Comparison of ENCODE assay signal across 7 cellular contexts in the genomic region with DNA sequence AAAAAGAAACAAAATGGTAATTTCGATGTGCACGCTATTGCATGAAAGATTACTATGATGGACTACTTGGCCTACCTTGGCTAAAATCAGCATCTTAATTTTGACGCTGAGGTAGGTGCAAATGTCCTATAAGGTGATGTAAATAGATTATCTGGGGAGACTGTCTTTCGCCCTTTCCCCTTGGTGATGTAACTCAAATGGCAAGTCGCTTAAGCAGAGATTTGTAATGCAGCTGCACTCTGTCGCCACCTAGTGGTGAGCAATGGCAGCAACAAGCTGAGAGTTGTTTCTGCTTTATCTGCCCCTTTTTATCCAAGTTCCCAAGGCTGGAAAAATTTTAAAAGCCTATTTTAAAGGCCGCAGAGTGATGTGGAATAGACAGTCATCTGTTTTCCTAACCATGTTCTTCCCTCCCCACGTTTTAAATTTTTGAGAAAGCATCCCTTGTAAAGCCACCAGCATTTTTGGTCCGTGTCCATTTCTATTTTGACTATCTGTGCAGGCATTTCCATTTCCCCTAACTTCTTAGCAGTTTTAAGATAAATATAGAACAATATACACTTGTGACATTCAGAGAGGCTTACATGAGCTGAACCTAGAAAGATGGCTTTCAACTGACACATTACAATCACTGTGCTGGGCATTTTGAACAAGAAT.
DNase-seq lines count a peak whose midpoint lies in the region; ATAC-seq, FAIRE-seq and TF ChIP-seq lines count a peak whose summit lies in the region.

No MANE protein-coding gene starts in this region.

- no peaks in the 10 kb centered on the region for H3K79me2 ChIP-seq in HepG2 (ENCODE audit: insufficient read depth, low read length)

- no peak overlapping the region for H2AFZ ChIP-seq in HepG2 (ENCODE audit: low read length)

- H3K36me3 ChIP-seq in colonic mucosa (no peaks in the 10 kb centered on the region), HepG2 (replicated peaks in 1 of 2; ENCODE audit: control insufficient read depth in 1 of 2, insufficient read depth in 2 of 2, low read length in 2 of 2) (0 out of 5 replicates have a peak, but pooled peaks cover 0 to 4% of the 10 kb centered on the region in 2 experiments)

- H3K4me1 ChIP-seq in colonic mucosa, result no peaks in the 10 kb centered on the region
- H3K4me1 ChIP-seq in HepG2 (ENCODE audit: insufficient read depth, low read length), result peaks cover 2% of the 10 kb centered on the region; the same call in 1 of the 2 replicates

- no peak overlapping the region for H3K9ac ChIP-seq in colonic mucosa (ENCODE audit: low read depth in 2 of 2, low read length in 2 of 2)
- no peak overlapping the region for H3K9ac ChIP-seq in HepG2 (ENCODE audit: insufficient read depth, low read depth, low read length)

- H3K27ac ChIP-seq in colonic mucosa (no peak overlapping the region), HepG2 (ENCODE audit: extremely low read length, insufficient read depth, low read length) (no peak overlapping the region)

- peak; percentile 91 for FAIRE-seq in HepG2 (lab: Jason Lieb, UNC)

- intact Hi-C loops in colonic mucosa (cut with DNase I), result loop anchor here (5.0 to 10.0 kb wide), 2 partner anchors 125 to 413 kb away; a partner anchor contains a TSS
- intact Hi-C loops in HepG2 (cut with micrococcal nuclease; ENCODE audit: unreplicated experiment), result loop anchor here (1.0 kb wide), 2 partner anchors 97 to 126 kb away; a partner anchor contains a TSS

- TF ChIP-seq EP300 in HepG2 (IDR thresholded peaks at IDR 0.05; ENCODE audit: low read depth in 2 of 2, low read length in 2 of 2) (no peak), HepG2 (CRISPR knock-in tag; IDR thresholded peaks at IDR 0.05; ENCODE audit: borderline replicate concordance) (no peak)

- TF ChIP-seq CTCF in GM13977 (IDR thresholded peaks at IDR 0.05; ENCODE audit: extremely low read depth, insufficient read depth, missing control alignments) (peak; percentile 94), colonic mucosa (IDR thresholded peaks at IDR 0.05) (peak; percentile 100), HepG2 (CRISPR knock-in tag; IDR thresholded peaks at IDR 0.05) (peak; percentile 90)

- no peak overlapping the region for H3K4me3 ChIP-seq in colonic mucosa
- no peak overlapping the region for H3K4me3 ChIP-seq in HepG2 (replicated peaks in 1 of 3; ENCODE audit: insufficient read depth in 1 of 3, low read depth in 2 of 3, low read length in 3 of 3)

- 42% methylated on average over 9 of the region's 9 CpGs for WGBS in HepG2 (ENCODE audit: low lambda C conversion rate)

- H3K4me2 ChIP-seq in HepG2 (ENCODE audit: low read depth, low read length), result no peak overlapping the region

- no peaks in the 10 kb centered on the region for H3K9me3 ChIP-seq in colonic mucosa
- H3K9me3 ChIP-seq in HepG2 (ENCODE audit: low read length), result no peaks in the 10 kb centered on the region

- DNase-seq in GM13977 (ENCODE audit: low spot score) (peak; percentile 73), NCI-H345 (lab: John Stamatoyannopoulos, UW) (peak; percentile 56), colonic mucosa (peak; percentile 73), HepG2 (ENCODE audit: low spot score) (peak; percentile 68)
- peak; percentile 72 for DNase-seq in activated CD4-positive, alpha-beta T cell treated with anti-CD3 and anti-CD28 coated beads for 48 hours
- DNase-seq in stimulated activated CD4-positive, alpha-beta T cell treated with anti-CD3 and anti-CD28 coated beads, Interleukin-4, amount 100 ng/mL, for 48 hours (ENCODE audit: low read depth in 2 of 2), result peak; percentile 47 to 64

- in situ Hi-C loops in GM13977 (cut with MboI; ENCODE audit: low pct_unique_long_range_greater_than_20kb, low sequenced_read_pairs, unreplicated experiment), result no loop called here
- in situ Hi-C loops in HepG2 (cut with HindIII; ENCODE audit: extremely low pct_ligation_motif_present, low pct_unique_long_range_greater_than_20kb), result loop anchor here (10.0 kb wide), 1 partner anchor 83 kb away; no protein-coding TSS in a partner anchor

- H4K20me1 ChIP-seq in HepG2 (ENCODE audit: insufficient read depth, low read length), result no peaks in the 10 kb centered on the region

- peak; percentile 76 for ATAC-seq in HG02885 (IDR thresholded peaks at IDR 0.05; ENCODE audit: poor library complexity, unreplicated experiment)
- ATAC-seq in HepG2, result peak; percentile 67

- POLR2A ChIA-PET in HepG2 (lab: Yijun Ruan, JAX), result no interaction called here

- CTCF ChIA-PET in HepG2 (lab: Yijun Ruan, JAX; ENCODE audit: low intra/inter-chr PET ratio, low total read pairs), result interaction anchor here (1.4 to 2.2 kb wide), 2 partner anchors 98 to 126 kb away, joined by 4 to 31 read pairs; a partner anchor contains a TSS

- H3K27me3 ChIP-seq in colonic mucosa (no peaks in the 10 kb centered on the region), HepG2 (ENCODE audit: control insufficient read depth in 1 of 2, insufficient read depth in 2 of 2, low read length in 2 of 2) (no peaks in the 10 kb centered on the region)

- no peak for TF ChIP-seq POLR2A in HepG2 (IDR thresholded peaks at IDR 0.05; ENCODE audit: insufficient read depth in 1 of 2, low read depth in 2 of 2, low read length in 2 of 2)

- no TSS peak for BruUV-seq in HepG2 (replicated peaks; lab: Mats Ljungman, UMichigan)

- peak; percentile 93 for TF ChIP-seq RAD21 in HepG2 (CRISPR knock-in tag; IDR thresholded peaks at IDR 0.05)

TF ChIP-seq in HepG2, 621 proteins besides CTCF, POLR2A, EP300 and RAD21 (continues in another document):
- TF ChIP-seq, protein P1, sequence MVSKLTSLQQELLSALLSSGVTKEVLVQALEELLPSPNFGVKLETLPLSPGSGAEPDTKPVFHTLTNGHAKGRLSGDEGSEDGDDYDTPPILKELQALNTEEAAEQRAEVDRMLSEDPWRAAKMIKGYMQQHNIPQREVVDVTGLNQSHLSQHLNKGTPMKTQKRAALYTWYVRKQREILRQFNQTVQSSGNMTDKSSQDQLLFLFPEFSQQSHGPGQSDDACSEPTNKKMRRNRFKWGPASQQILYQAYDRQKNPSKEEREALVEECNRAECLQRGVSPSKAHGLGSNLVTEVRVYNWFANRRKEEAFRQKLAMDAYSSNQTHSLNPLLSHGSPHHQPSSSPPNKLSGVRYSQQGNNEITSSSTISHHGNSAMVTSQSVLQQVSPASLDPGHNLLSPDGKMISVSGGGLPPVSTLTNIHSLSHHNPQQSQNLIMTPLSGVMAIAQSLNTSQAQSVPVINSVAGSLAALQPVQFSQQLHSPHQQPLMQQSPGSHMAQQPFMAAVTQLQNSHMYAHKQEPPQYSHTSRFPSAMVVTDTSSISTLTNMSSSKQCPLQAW (CRISPR knock-in tag; IDR thresholded peaks at IDR 0.05), result peak; percentile 32; the same call in 1 of the 2 replicates
- TF ChIP-seq, protein P2, sequence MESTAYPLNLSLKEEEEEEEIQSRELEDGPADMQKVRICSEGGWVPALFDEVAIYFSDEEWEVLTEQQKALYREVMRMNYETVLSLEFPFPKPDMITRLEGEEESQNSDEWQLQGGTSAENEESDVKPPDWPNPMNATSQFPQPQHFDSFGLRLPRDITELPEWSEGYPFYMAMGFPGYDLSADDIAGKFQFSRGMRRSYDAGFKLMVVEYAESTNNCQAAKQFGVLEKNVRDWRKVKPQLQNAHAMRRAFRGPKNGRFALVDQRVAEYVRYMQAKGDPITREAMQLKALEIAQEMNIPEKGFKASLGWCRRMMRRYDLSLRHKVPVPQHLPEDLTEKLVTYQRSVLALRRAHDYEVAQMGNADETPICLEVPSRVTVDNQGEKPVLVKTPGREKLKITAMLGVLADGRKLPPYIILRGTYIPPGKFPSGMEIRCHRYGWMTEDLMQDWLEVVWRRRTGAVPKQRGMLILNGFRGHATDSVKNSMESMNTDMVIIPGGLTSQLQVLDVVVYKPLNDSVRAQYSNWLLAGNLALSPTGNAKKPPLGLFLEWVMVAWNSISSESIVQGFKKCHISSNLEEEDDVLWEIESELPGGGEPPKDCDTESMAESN (CRISPR knock-in tag; conservative IDR thresholded peaks at IDR 0.05), result 0 out of 2 replicates have a peak, but pooled peaks have one; percentile 59
- TF ChIP-seq CREB1 (IDR thresholded peaks at IDR 0.05) (no peak), CREB1 (CRISPR knock-in tag; IDR thresholded peaks at IDR 0.05) (0 out of 2 replicates have a peak, but pooled peaks have one; percentile 26), ZNF124 (CRISPR knock-in tag; IDR thresholded peaks at IDR 0.05) (peak; percentile 65; the same call in 1 of the 2 replicates), MXI1 (IDR thresholded peaks at IDR 0.05; ENCODE audit: borderline replicate concordance, low read depth, low read length) (0 out of 3 replicates have a peak, but pooled peaks have one; percentile 13), SALL1 (CRISPR knock-in tag; IDR thresholded peaks at IDR 0.05) (no peak; the same call in 1 of the 2 replicates), PTBP1 (IDR thresholded peaks at IDR 0.05; ENCODE audit: low read depth, low read length, poor library complexity, severe bottlenecking) (no peak), ZNF766 (CRISPR knock-in tag; IDR thresholded peaks at IDR 0.05; ENCODE audit: borderline replicate concordance) (no peak)
- TF ChIP-seq, protein P3, sequence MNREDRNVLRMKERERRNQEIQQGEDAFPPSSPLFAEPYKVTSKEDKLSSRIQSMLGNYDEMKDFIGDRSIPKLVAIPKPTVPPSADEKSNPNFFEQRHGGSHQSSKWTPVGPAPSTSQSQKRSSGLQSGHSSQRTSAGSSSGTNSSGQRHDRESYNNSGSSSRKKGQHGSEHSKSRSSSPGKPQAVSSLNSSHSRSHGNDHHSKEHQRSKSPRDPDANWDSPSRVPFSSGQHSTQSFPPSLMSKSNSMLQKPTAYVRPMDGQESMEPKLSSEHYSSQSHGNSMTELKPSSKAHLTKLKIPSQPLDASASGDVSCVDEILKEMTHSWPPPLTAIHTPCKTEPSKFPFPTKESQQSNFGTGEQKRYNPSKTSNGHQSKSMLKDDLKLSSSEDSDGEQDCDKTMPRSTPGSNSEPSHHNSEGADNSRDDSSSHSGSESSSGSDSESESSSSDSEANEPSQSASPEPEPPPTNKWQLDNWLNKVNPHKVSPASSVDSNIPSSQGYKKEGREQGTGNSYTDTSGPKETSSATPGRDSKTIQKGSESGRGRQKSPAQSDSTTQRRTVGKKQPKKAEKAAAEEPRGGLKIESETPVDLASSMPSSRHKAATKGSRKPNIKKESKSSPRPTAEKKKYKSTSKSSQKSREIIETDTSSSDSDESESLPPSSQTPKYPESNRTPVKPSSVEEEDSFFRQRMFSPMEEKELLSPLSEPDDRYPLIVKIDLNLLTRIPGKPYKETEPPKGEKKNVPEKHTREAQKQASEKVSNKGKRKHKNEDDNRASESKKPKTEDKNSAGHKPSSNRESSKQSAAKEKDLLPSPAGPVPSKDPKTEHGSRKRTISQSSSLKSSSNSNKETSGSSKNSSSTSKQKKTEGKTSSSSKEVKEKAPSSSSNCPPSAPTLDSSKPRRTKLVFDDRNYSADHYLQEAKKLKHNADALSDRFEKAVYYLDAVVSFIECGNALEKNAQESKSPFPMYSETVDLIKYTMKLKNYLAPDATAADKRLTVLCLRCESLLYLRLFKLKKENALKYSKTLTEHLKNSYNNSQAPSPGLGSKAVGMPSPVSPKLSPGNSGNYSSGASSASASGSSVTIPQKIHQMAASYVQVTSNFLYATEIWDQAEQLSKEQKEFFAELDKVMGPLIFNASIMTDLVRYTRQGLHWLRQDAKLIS (CRISPR knock-in tag; IDR thresholded peaks at IDR 0.05), result no peak
